Comparison of ENCODE assay signal across 17 cellular contexts in genomic region chr13:113155201-113155600, GRCh38. TPM values are rescaled to one million over a fixed set of nuclear protein-coding genes. Genes with fewer than 3 reads are reported as not detected.
DNase-seq lines count a peak whose midpoint lies in the region; ATAC-seq and TF ChIP-seq lines count a peak whose summit lies in the region.
"Had no signal": no experiment of that assay in that cellular context is flagged by ENCODE, and none has a peak within 500 bp of the region (broad histone marks: within the 10 kb centered on the region; RNA-seq: fewer than 3 reads in every experiment).

No MANE protein-coding gene starts in this region.

- no peak for TF ChIP-seq CTCF in WTC11 (IDR thresholded peaks at IDR 0.05)

- peak overlapping the region; percentile 84 for H3K27ac Mint-ChIP-seq in activated naive CD8-positive, alpha-beta T cell
- no peak overlapping the region for H3K27ac Mint-ChIP-seq in activated naive CD8-positive, alpha-beta T cell treated with anti-CD3 and anti-CD28 coated beads, Interleukin-2, amount 50 U/mL, for 24 hours
- H3K27ac Mint-ChIP-seq in WTC11 = no peak overlapping the region
- H3K27ac Mint-ChIP-seq: activated CD4-positive, alpha-beta T cell treated with anti-CD3 and anti-CD28 coated beads for 36 hours had no signal

- H3K36me3 Mint-ChIP-seq in activated naive CD8-positive, alpha-beta T cell = peaks cover 3% of the 10 kb centered on the region
- no peaks in the 10 kb centered on the region for H3K36me3 Mint-ChIP-seq in activated naive CD8-positive, alpha-beta T cell treated with anti-CD3 and anti-CD28 coated beads, Interleukin-2, amount 50 U/mL, for 24 hours (ENCODE audit: low read depth)
- H3K36me3 Mint-ChIP-seq in WTC11 = no peaks in the 10 kb centered on the region

- CTCF ChIA-PET in WTC11 (lab: Charles Lee) = no interaction called here

- no peak for DNase-seq in activated naive CD8-positive, alpha-beta T cell treated with anti-CD3 and anti-CD28 coated beads, Interleukin-2, amount 50 U/mL, for 24 hours
- DNase-seq in NAMALWA (ENCODE audit: low spot score) (peak; percentile 30), ecto neural progenitor cell (ENCODE audit: low spot score) (peak; percentile 36), dedifferentiated amniotic fluid mesenchymal stem cell (ENCODE audit: extremely low spot score) (no peak), WTC11 (ENCODE audit: low spot score) (no peak)
- DNase-seq in stimulated activated CD8-positive, alpha-beta memory T cell treated with anti-CD3 and anti-CD28 coated beads, Interleukin-4, amount 100 ng/mL, for 48 hours = peak; percentile 12
- DNase-seq: activated naive CD4-positive, alpha-beta T cell; DMS79; kidney; NCI-H2171; SK-N-SH; stimulated activated CD4-positive, alpha-beta T cell treated with anti-CD3 and anti-CD28 coated beads, Interleukin-1b, Interleukin-23, amount 100 ng/mL, for 48 hours had no signal

- H3K27me3 Mint-ChIP-seq in activated naive CD8-positive, alpha-beta T cell = no peaks in the 10 kb centered on the region
- H3K27me3 Mint-ChIP-seq in activated naive CD8-positive, alpha-beta T cell treated with anti-CD3 and anti-CD28 coated beads, Interleukin-2, amount 50 U/mL, for 24 hours = peaks cover 18% of the 10 kb centered on the region
- H3K27me3 Mint-ChIP-seq in WTC11 (ENCODE audit: low read depth) = peaks cover 25% of the 10 kb centered on the region

- H3K9me3 Mint-ChIP-seq in activated naive CD8-positive, alpha-beta T cell (ENCODE audit: low read depth) = peaks cover 7% of the 10 kb centered on the region
- peaks cover 13% of the 10 kb centered on the region for H3K9me3 Mint-ChIP-seq in activated naive CD8-positive, alpha-beta T cell treated with anti-CD3 and anti-CD28 coated beads, Interleukin-2, amount 50 U/mL, for 24 hours
- H3K9me3 Mint-ChIP-seq in WTC11 = peaks cover 12% of the 10 kb centered on the region

- peak overlapping the region; percentile 66 for H3K4me3 Mint-ChIP-seq in activated naive CD8-positive, alpha-beta T cell
- no peak overlapping the region for H3K4me3 Mint-ChIP-seq in activated naive CD8-positive, alpha-beta T cell treated with anti-CD3 and anti-CD28 coated beads, Interleukin-2, amount 50 U/mL, for 24 hours
- H3K4me3 Mint-ChIP-seq in WTC11 = no peak overlapping the region
- H3K4me3 Mint-ChIP-seq: activated CD4-positive, alpha-beta T cell treated with anti-CD3 and anti-CD28 coated beads for 36 hours had no signal

- no peak for ATAC-seq in activated naive CD8-positive, alpha-beta T cell treated with anti-CD3 and anti-CD28 coated beads, Interleukin-2, amount 50 U/mL, for 24 hours
- ATAC-seq in HG03280 (IDR thresholded peaks at IDR 0.05; ENCODE audit: unreplicated experiment) (no peak), WTC11 (no peak)

- POLR2A ChIA-PET in WTC11 (lab: Charles Lee) = no interaction called here

- peaks cover 20% of the 10 kb centered on the region for H3K4me1 Mint-ChIP-seq in activated naive CD8-positive, alpha-beta T cell (ENCODE audit: low read depth)
- peaks cover 19% of the 10 kb centered on the region for H3K4me1 Mint-ChIP-seq in activated naive CD8-positive, alpha-beta T cell treated with anti-CD3 and anti-CD28 coated beads, Interleukin-2, amount 50 U/mL, for 24 hours
- peaks cover 28% of the 10 kb centered on the region for H3K4me1 Mint-ChIP-seq in WTC11

TF ChIP-seq in WTC11, 78 proteins besides CTCF, POLR2A, EP300 and RAD21:
- TF ChIP-seq MYBL2 (CRISPR knock-in tag; IDR thresholded peaks at IDR 0.05) (no peak), MLX (CRISPR knock-in tag; IDR thresholded peaks at IDR 0.05) (no peak), KAT7 (CRISPR knock-in tag; IDR thresholded peaks at IDR 0.05; ENCODE audit: borderline replicate concordance) (no peak), ZBTB21 (CRISPR knock-in tag; IDR thresholded peaks at IDR 0.05; ENCODE audit: borderline replicate concordance) (no peak), SP1 (CRISPR knock-in tag; conservative IDR thresholded peaks at IDR 0.05) (no peak), ZNF121 (CRISPR knock-in tag; IDR thresholded peaks at IDR 0.05) (no peak)

RNA-seq across cellular contexts. Expression of gene PROZ, which starts 3.2 kb away (rescaled TPM):
- total RNA-seq in WTC11 (2021) = not detected in 3 replicates
- total RNA-seq: activated CD4-positive, alpha-beta T cell treated with anti-CD3 and anti-CD28 coated beads for 36 hours; breast epithelium; kidney; urinary bladder had no signal

RNA-seq across cellular contexts. Expression of gene F10, which starts 32.6 kb away (rescaled TPM):
- total RNA-seq in WTC11 (2021) = 0.87 to 2.8 TPM (median 2.6 TPM) in 3 replicates
- total RNA-seq: activated CD4-positive, alpha-beta T cell treated with anti-CD3 and anti-CD28 coated beads for 36 hours had no signal

RNA-seq across cellular contexts. Expression of gene F7, which starts 49.6 kb away (rescaled TPM):
- total RNA-seq in WTC11 (2021) = 0.26 to 1.5 TPM (median 1.3 TPM) in 3 replicates

RNA-seq across cellular contexts. Expression of gene PCID2, which starts 53.3 kb away (rescaled TPM):
- total RNA-seq in WTC11 (2021) = 64.9 to 69.4 TPM (median 68.5 TPM) in 3 replicates

RNA-seq across cellular contexts. Expression of gene CUL4A, which starts 54.2 kb away (rescaled TPM):
- 97.4 to 100 TPM (median 99.9 TPM) in 3 replicates for total RNA-seq in WTC11 (2021)

Comparison
In these comparisons a context has a peak if more than half of its experiments do, and no peak if none do; other contexts are left out.
1. DNase-seq: peak in NAMALWA (single experiment), ecto neural progenitor cell (single experiment) and stimulated activated CD8-positive, alpha-beta memory T cell treated with anti-CD3 and anti-CD28 coated beads, Interleukin-4, amount 100 ng/mL, for 48 hours (single experiment); none in activated naive CD8-positive, alpha-beta T cell treated with anti-CD3 and anti-CD28 coated beads, Interleukin-2, amount 50 U/mL, for 24 hours (single experiment), dedifferentiated amniotic fluid mesenchymal stem cell (single experiment) and WTC11 (single experiment).